23 cellular contexts compared by ENCODE assay signal in the genomic region with DNA sequence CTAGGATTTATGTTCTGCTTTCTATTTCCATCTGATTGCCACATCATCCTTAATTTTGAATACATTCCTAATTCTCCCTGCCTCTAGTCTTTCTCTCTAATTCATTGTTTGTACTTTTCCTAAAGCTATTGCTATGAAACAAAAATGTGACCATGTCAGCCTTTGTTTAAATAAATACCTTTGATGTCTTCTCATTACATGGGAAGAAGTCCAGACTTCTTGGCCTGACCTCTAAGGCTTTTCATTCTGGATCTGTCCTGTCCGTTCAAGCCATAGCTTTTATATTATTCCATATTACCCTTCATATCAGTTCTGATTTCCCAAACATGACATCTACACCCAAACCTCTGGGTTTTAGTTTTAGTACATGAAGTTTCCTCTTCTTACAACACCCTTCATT.
A peak's percentile ranks its signal among the peaks of the same experiment; 100 is the strongest.
DNase-seq lines count a peak whose midpoint lies in the region; ATAC-seq and TF ChIP-seq lines count a peak whose summit lies in the region.
"Had no signal": no experiment of that assay in that cellular context is flagged by ENCODE, and none has a peak within 500 bp of the region (broad histone marks: within the 10 kb centered on the region; RNA-seq: fewer than 3 reads in every experiment).

No MANE protein-coding gene starts in this region.

- H3K4me3 ChIP-seq in fibroblast of lung (replicated peaks in 1 of 4; ENCODE audit: control extremely low read depth in 1 of 4, insufficient read depth in 1 of 4, low read depth in 3 of 4, low read length in 4 of 4), result no peak overlapping the region
- H3K4me3 ChIP-seq: BLaER1, lung, tibial nerve had no signal

- peak; percentile 61 for DNase-seq in EH (ENCODE audit: low read depth)
- no peak for DNase-seq in T-helper 17 cell
- DNase-seq in fibroblast of lung (ENCODE audit: low read depth in 2 of 2), result peak; percentile 34 to 49
- DNase-seq in osteocyte (ENCODE audit: extremely low spot score, unreplicated experiment), result no peak
- no peak for DNase-seq in NCI-H774 (lab: John Stamatoyannopoulos, UW)
- DNase-seq in activated CD4-positive, alpha-beta T cell treated with anti-CD3 and anti-CD28 coated beads for 1 hour, result no peak
- DNase-seq: activated CD8-positive, alpha-beta memory T cell treated with anti-CD3 and anti-CD28 coated beads for 24 hours; caudate nucleus; H9; islet precursor cell; naive thymus-derived CD4-positive, alpha-beta T cell; NCI-H1436; NCI-H526 treated with DMSO at 0.1 percent for 48 hours; SHP77; stimulated activated CD4-positive, alpha-beta T cell treated with anti-CD3 and anti-CD28 coated beads, Interleukin-2, amount 100 ng/mL, for 24 hours; stimulated activated naive CD8-positive, alpha-beta T cell treated with anti-CD3 and anti-CD28 coated beads, Interleukin-15, Interleukin-2, amounts not matched to agents 100 U/mL and 50 U/mL, for 24 hours had no signal

- no peaks in the 10 kb centered on the region for H4K20me1 ChIP-seq in fibroblast of lung (ENCODE audit: control insufficient read depth, extremely low read depth, insufficient read depth, low read length)

- no peak overlapping the region for H3K9ac ChIP-seq in fibroblast of lung (ENCODE audit: insufficient read depth, low read length)
- H3K9ac ChIP-seq: BLaER1 had no signal

- H3K4me1 Mint-ChIP-seq in T-helper 17 cell (peaks cover 16% of the 10 kb centered on the region), osteocyte (ENCODE audit: unreplicated experiment) (peaks cover 6% of the 10 kb centered on the region)

- H3K27ac ChIP-seq in fibroblast of lung (ENCODE audit: insufficient read depth, low read length), result peak overlapping the region; percentile 26
- H3K27ac ChIP-seq: BLaER1, tibial nerve had no signal

- H3K27me3 ChIP-seq in fibroblast of lung (ENCODE audit: control insufficient read depth, insufficient read depth, low read length), result no peaks in the 10 kb centered on the region
- H3K27me3 ChIP-seq: BLaER1, tibial nerve had no signal

- ATAC-seq in T-helper 17 cell, result no peak
- no peak for ATAC-seq in GM19328 (IDR thresholded peaks at IDR 0.05; ENCODE audit: unreplicated experiment)
- ATAC-seq: esophagus mucosa; naive thymus-derived CD4-positive, alpha-beta T cell; stimulated activated naive CD8-positive, alpha-beta T cell treated with anti-CD3 and anti-CD28 coated beads, Interleukin-15, Interleukin-2, amounts not matched to agents 100 U/mL and 50 U/mL, for 24 hours; WTC11 had no signal

- H3K4me1 ChIP-seq in fibroblast of lung (ENCODE audit: control insufficient read depth, extremely low read depth, insufficient read depth, low read length), result no peaks in the 10 kb centered on the region
- H3K4me1 ChIP-seq: BLaER1 had no signal

- no peak overlapping the region for H3K4me2 ChIP-seq in fibroblast of lung (ENCODE audit: extremely low read depth, insufficient read depth, low read length)
- H3K4me2 ChIP-seq: BLaER1 had no signal

- H3K9me3 ChIP-seq in T-helper 17 cell (ENCODE audit: control insufficient read depth, low read length, poor library complexity, severe bottlenecking), result no peaks in the 10 kb centered on the region
- no peaks in the 10 kb centered on the region for H3K9me3 ChIP-seq in fibroblast of lung (ENCODE audit: control insufficient read depth, insufficient read depth, low read depth, low read length)
- H3K9me3 ChIP-seq: BLaER1, tibial nerve had no signal

- H3K27me3 Mint-ChIP-seq in T-helper 17 cell (no peaks in the 10 kb centered on the region), osteocyte (ENCODE audit: unreplicated experiment) (no peaks in the 10 kb centered on the region)
- H3K27me3 Mint-ChIP-seq: naive thymus-derived CD4-positive, alpha-beta T cell had no signal

- H2AFZ ChIP-seq in fibroblast of lung (ENCODE audit: low read length), result no peak overlapping the region

- H3K4me3 Mint-ChIP-seq in T-helper 17 cell (peak overlapping the region; percentile 25), osteocyte (ENCODE audit: unreplicated experiment) (no peak overlapping the region)
- H3K4me3 Mint-ChIP-seq: H9; T-helper 1 cell treated with Interleukin-12 subunit alpha and Interleukin-12 subunit beta and Interleukin-4 antibody, amounts not matched to agents 30 μg/mL and 1 μg/mL, for 36 hours; WTC11 had no signal

- H3K36me3 Mint-ChIP-seq in T-helper 17 cell (ENCODE audit: low read depth) (peaks cover 6% of the 10 kb centered on the region), osteocyte (ENCODE audit: unreplicated experiment) (peaks cover 5% of the 10 kb centered on the region)
- H3K36me3 Mint-ChIP-seq: WTC11 had no signal

- no peaks in the 10 kb centered on the region for H3K36me3 ChIP-seq in fibroblast of lung (ENCODE audit: control insufficient read depth, insufficient read depth, low read length)

- no peaks in the 10 kb centered on the region for H3K9me3 Mint-ChIP-seq in osteocyte (ENCODE audit: unreplicated experiment)
- H3K9me3 Mint-ChIP-seq: H9; naive thymus-derived CD4-positive, alpha-beta T cell; T-helper 1 cell treated with Interleukin-12 subunit alpha and Interleukin-12 subunit beta and Interleukin-4 antibody, amounts not matched to agents 30 μg/mL and 1 μg/mL, for 36 hours; WTC11 had no signal

- no peak for TF ChIP-seq CTCF in fibroblast of lung (conservative IDR thresholded peaks at IDR 0.05 in 1 of 2, IDR thresholded peaks at IDR 0.05 in 1 of 2; ENCODE audit: low read depth in 1 of 2, low read length in 2 of 2)
- TF ChIP-seq CTCF in osteocyte (IDR thresholded peaks at IDR 0.05), result no peak

- H3K79me2 ChIP-seq in fibroblast of lung (ENCODE audit: control insufficient read depth, insufficient read depth, low read length), result peaks cover 44% of the 10 kb centered on the region

- H3K27ac Mint-ChIP-seq in T-helper 17 cell, result peak overlapping the region; percentile 24
- peak overlapping the region; percentile 42 for H3K27ac Mint-ChIP-seq in osteocyte (ENCODE audit: unreplicated experiment)
- H3K27ac Mint-ChIP-seq: T-helper 1 cell treated with Interleukin-12 subunit alpha and Interleukin-12 subunit beta and Interleukin-4 antibody, amounts not matched to agents 30 μg/mL and 1 μg/mL, for 36 hours; WTC11 had no signal

Comparison
In these comparisons a context has a peak if more than half of its experiments do, and no peak if none do; other contexts are left out.
1. DNase-seq: peak in EH (single experiment) and fibroblast of lung (2 of 2); none in T-helper 17 cell (0 of 3), osteocyte (single experiment), NCI-H774 (single experiment) and activated CD4-positive, alpha-beta T cell treated with anti-CD3 and anti-CD28 coated beads for 1 hour (single experiment).